20 cellular contexts compared by ENCODE assay signal in genomic region chrX:131711478-131711867, GRCh38.
DNase-seq lines count a peak whose midpoint lies in the region; ATAC-seq and TF ChIP-seq lines count a peak whose summit lies in the region.
"Had no signal": no experiment of that assay in that cellular context is flagged by ENCODE, and none has a peak within 500 bp of the region (broad histone marks: within the 10 kb centered on the region; RNA-seq: fewer than 3 reads in every experiment).

No MANE protein-coding gene starts in this region.

- H3K9ac ChIP-seq in rectal smooth muscle tissue (ENCODE audit: low read length) = no peak overlapping the region

- DNase-seq in CD4-positive, alpha-beta memory T cell = no peak
- DNase-seq in SJSA1 (ENCODE audit: low read depth in 1 of 2, low spot score in 2 of 2) (no peak), coronary artery (ENCODE audit: low spot score) (no peak), lower leg skin (ENCODE audit: low spot score in 2 of 2) (no peak), DMS53 treated with DMSO at 0.1 percent for 48 hours (lab: John Stamatoyannopoulos, UW; ENCODE audit: unreplicated experiment) (no peak), heart right ventricle (no peak)
- DNase-seq: BE2C, gastrocnemius medialis, HFFc6, kidney glomerular epithelial cell, mesenchymal stem cell, SHP77 treated with DMSO at 0.1 percent for 48 hours, upper lobe of right lung had no signal

- TF ChIP-seq CTCF in coronary artery (IDR thresholded peaks at IDR 0.05) = no peak
- TF ChIP-seq CTCF in lower leg skin (IDR thresholded peaks at IDR 0.05) = no peak
- no peak for TF ChIP-seq CTCF in heart right ventricle (IDR thresholded peaks at IDR 0.05)

- H3K27ac ChIP-seq in CD4-positive, alpha-beta memory T cell (ENCODE audit: low read depth, low read length) = no peak overlapping the region
- H3K27ac ChIP-seq in SJSA1 (no peak overlapping the region), coronary artery (no peak overlapping the region), rectal smooth muscle tissue (ENCODE audit: low read depth, low read length) (no peak overlapping the region), heart right ventricle (no peak overlapping the region)
- H3K27ac ChIP-seq: epithelial cell of prostate, pancreas, upper lobe of right lung had no signal

- intact Hi-C loops in CD4-positive, alpha-beta memory T cell (cut with micrococcal nuclease) = no loop called here
- intact Hi-C loops in lower leg skin (cut with DNase I; ENCODE audit: low total_unique reads) (no loop called here), heart right ventricle (cut with DNase I) (loop anchor here in 1 of 10 donors (2.0 kb wide), 1 partner anchor 17 kb away; no protein-coding TSS in a partner anchor)

- H3K4me1 ChIP-seq in CD4-positive, alpha-beta memory T cell (ENCODE audit: insufficient read depth, low read length) = no peaks in the 10 kb centered on the region
- peaks cover 15% of the 10 kb centered on the region for H3K4me1 ChIP-seq in SJSA1 (replicated peaks)
- H3K4me1 ChIP-seq in rectal smooth muscle tissue (ENCODE audit: control insufficient read depth, insufficient read depth, low read length) = peaks cover 3% of the 10 kb centered on the region
- peaks cover 0 to 4% (median 0%) of the 10 kb centered on the region in 9 donors for H3K4me1 ChIP-seq in heart right ventricle
- H3K4me1 ChIP-seq: BE2C, gastrocnemius medialis, pancreas, upper lobe of right lung had no signal

- no peaks in the 10 kb centered on the region for H3K9me3 ChIP-seq in CD4-positive, alpha-beta memory T cell (ENCODE audit: control insufficient read depth in 1 of 2, low read length in 2 of 2)
- H3K9me3 ChIP-seq in SJSA1 (replicated peaks) = no peaks in the 10 kb centered on the region
- peaks cover 0 to 9% (median 0%) of the 10 kb centered on the region in 11 donors for H3K9me3 ChIP-seq in heart right ventricle
- H3K9me3 ChIP-seq: BE2C, gastrocnemius medialis, pancreas, upper lobe of right lung had no signal

- peak overlapping the region in 1 of 7 donors; percentile 82 for H3K27ac Mint-ChIP-seq in CD4-positive, alpha-beta memory T cell
- H3K27ac Mint-ChIP-seq: stimulated activated naive CD8-positive, alpha-beta T cell treated with anti-CD3 and anti-CD28 coated beads, Interleukin-15, Interleukin-2, amounts not matched to agents 100 ng/mL and 50 ng/mL, for 24 hours; T-helper 1 cell treated with Interleukin-12 subunit alpha and Interleukin-12 subunit beta and Interleukin-4 antibody, amounts not matched to agents 30 μg/mL and 1 μg/mL, for 36 hours had no signal

- H3K4me3 ChIP-seq in CD4-positive, alpha-beta memory T cell (ENCODE audit: low read length in 2 of 2) = no peak overlapping the region
- H3K4me3 ChIP-seq in SJSA1 (peak overlapping the region; percentile 19), coronary artery (peak overlapping the region; percentile 52), rectal smooth muscle tissue (ENCODE audit: low read length) (peak overlapping the region; percentile 52), lower leg skin (ENCODE audit: low read depth, poor library complexity, severe bottlenecking) (no peak overlapping the region), heart right ventricle (peak overlapping the region in 3 of 10 donors; percentile 27 to 43 (median 28))
- H3K4me3 ChIP-seq: upper lobe of right lung had no signal

- TF ChIP-seq POLR2A in lower leg skin (IDR thresholded peaks at IDR 0.05) = no peak

- no peaks in the 10 kb centered on the region for H3K36me3 ChIP-seq in CD4-positive, alpha-beta memory T cell (ENCODE audit: insufficient read depth, low read length)
- no peaks in the 10 kb centered on the region for H3K36me3 ChIP-seq in SJSA1
- no peaks in the 10 kb centered on the region for H3K36me3 ChIP-seq in rectal smooth muscle tissue (ENCODE audit: control insufficient read depth, insufficient read depth, low read length)
- no peaks in the 10 kb centered on the region for H3K36me3 ChIP-seq in heart right ventricle
- H3K36me3 ChIP-seq: BE2C, gastrocnemius medialis, pancreas, upper lobe of right lung had no signal

- peaks cover 0 to 4% (median 1%) of the 10 kb centered on the region in 4 donors for H3K4me1 Mint-ChIP-seq in CD4-positive, alpha-beta memory T cell

- CTCF ChIA-PET in CD4-positive, alpha-beta memory T cell (lab: Charles Lee; ENCODE audit: partially characterized antibody) = no interaction called here

- no peaks in the 10 kb centered on the region for H3K9me3 Mint-ChIP-seq in CD4-positive, alpha-beta memory T cell
- H3K9me3 Mint-ChIP-seq: stimulated activated naive CD8-positive, alpha-beta T cell treated with anti-CD3 and anti-CD28 coated beads, Interleukin-15, Interleukin-2, amounts not matched to agents 100 ng/mL and 50 ng/mL, for 24 hours; T-helper 1 cell treated with Interleukin-12 subunit alpha and Interleukin-12 subunit beta and Interleukin-4 antibody, amounts not matched to agents 30 μg/mL and 1 μg/mL, for 36 hours had no signal

- no peaks in the 10 kb centered on the region for H3K27me3 Mint-ChIP-seq in CD4-positive, alpha-beta memory T cell
- H3K27me3 Mint-ChIP-seq: naive thymus-derived CD4-positive, alpha-beta T cell; stimulated activated naive CD8-positive, alpha-beta T cell treated with anti-CD3 and anti-CD28 coated beads, Interleukin-15, Interleukin-2, amounts not matched to agents 100 ng/mL and 50 ng/mL, for 24 hours had no signal

- peak overlapping the region in 6 of 8 donors; percentile 82 to 89 (median 88) for H3K4me3 Mint-ChIP-seq in CD4-positive, alpha-beta memory T cell
- H3K4me3 Mint-ChIP-seq: stimulated activated naive CD8-positive, alpha-beta T cell treated with anti-CD3 and anti-CD28 coated beads, Interleukin-15, Interleukin-2, amounts not matched to agents 100 ng/mL and 50 ng/mL, for 24 hours; T-helper 1 cell treated with Interleukin-12 subunit alpha and Interleukin-12 subunit beta and Interleukin-4 antibody, amounts not matched to agents 30 μg/mL and 1 μg/mL, for 36 hours had no signal

- H3K36me3 Mint-ChIP-seq in CD4-positive, alpha-beta memory T cell = peaks cover 0 to 2% of the 10 kb centered on the region in 2 donors

- POLR2A ChIA-PET in CD4-positive, alpha-beta memory T cell (lab: Charles Lee; ENCODE audit: partially characterized antibody) = no interaction called here

- ATAC-seq in heart right ventricle = no peak
- ATAC-seq in GM18870 (IDR thresholded peaks at IDR 0.05; ENCODE audit: unreplicated experiment) = no peak
- ATAC-seq: gastrocnemius medialis; naive thymus-derived CD4-positive, alpha-beta T cell; upper lobe of right lung had no signal

- H3K27me3 ChIP-seq in CD4-positive, alpha-beta memory T cell (ENCODE audit: insufficient read depth, low read length) = no peaks in the 10 kb centered on the region
- no peaks in the 10 kb centered on the region for H3K27me3 ChIP-seq in SJSA1 (replicated peaks)
- no peaks in the 10 kb centered on the region for H3K27me3 ChIP-seq in rectal smooth muscle tissue (ENCODE audit: control insufficient read depth, insufficient read depth, low read length)
- H3K27me3 ChIP-seq in heart right ventricle = no peaks in the 10 kb centered on the region
- H3K27me3 ChIP-seq: BE2C, gastrocnemius medialis, pancreas, upper lobe of right lung had no signal

- WGBS in lower leg skin, 2 donors = 74 to 95% methylated on average over 8 of the region's 8 CpGs
- 90 to 95% methylated on average over 8 of the region's 8 CpGs for WGBS in heart right ventricle, 2 donors

Comparison
In these comparisons a context has a peak if more than half of its experiments do, and no peak if none do; other contexts are left out.
1. H3K4me3 ChIP-seq: peak in SJSA1 (single experiment), coronary artery (single experiment) and rectal smooth muscle tissue (single experiment); none in CD4-positive, alpha-beta memory T cell (0 of 2) and lower leg skin (single experiment).